In the genomic region with DNA sequence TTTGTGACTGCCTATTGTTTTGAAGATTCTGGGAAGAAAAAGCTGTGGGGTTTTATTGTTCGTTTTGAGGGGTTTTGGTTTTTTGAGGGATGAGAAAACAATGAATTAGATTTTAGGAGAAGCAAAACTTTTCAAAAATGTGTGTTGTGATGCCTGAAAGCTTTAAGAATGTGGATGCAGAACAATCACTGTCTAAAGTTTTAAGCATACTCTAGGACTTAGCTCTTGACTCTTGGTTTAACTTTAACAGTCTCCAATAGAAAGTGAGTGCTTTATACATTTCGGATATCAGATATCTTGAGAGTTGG, we compare ENCODE assay signal across 1 cellular context.
TF ChIP-seq lines count a peak whose summit lies in the region.

No MANE protein-coding gene starts in this region.

TF ChIP-seq in endothelial cell of umbilical vein, 7 proteins besides CTCF, POLR2A, EP300 and RAD21:
- TF ChIP-seq FOS (IDR thresholded peaks at IDR 0.05; ENCODE audit: borderline replicate concordance, insufficient read depth, low read length) (no peak), GATA2 (IDR thresholded peaks at IDR 0.05; ENCODE audit: insufficient read depth, insufficient read length, low read depth, low read length) (no peak), POLR2AphosphoS5 (IDR thresholded peaks at IDR 0.05; ENCODE audit: insufficient read depth, low read depth, low read length) (no peak), JUN (IDR thresholded peaks at IDR 0.05; ENCODE audit: borderline replicate concordance, insufficient read depth, insufficient read length, low read depth) (no peak), EZH2 (IDR thresholded peaks at IDR 0.05; ENCODE audit: borderline replicate concordance, low read depth, low read length, severe bottlenecking) (no peak), MYC (IDR thresholded peaks at IDR 0.05; ENCODE audit: low read depth, low read length) (no peak)
- TF ChIP-seq, protein P1, sequence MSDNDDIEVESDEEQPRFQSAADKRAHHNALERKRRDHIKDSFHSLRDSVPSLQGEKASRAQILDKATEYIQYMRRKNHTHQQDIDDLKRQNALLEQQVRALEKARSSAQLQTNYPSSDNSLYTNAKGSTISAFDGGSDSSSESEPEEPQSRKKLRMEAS (IDR thresholded peaks at IDR 0.05; ENCODE audit: insufficient read depth, insufficient read length): no peak
